Comparison of ENCODE assay signal across 16 cellular contexts in the genomic region with DNA sequence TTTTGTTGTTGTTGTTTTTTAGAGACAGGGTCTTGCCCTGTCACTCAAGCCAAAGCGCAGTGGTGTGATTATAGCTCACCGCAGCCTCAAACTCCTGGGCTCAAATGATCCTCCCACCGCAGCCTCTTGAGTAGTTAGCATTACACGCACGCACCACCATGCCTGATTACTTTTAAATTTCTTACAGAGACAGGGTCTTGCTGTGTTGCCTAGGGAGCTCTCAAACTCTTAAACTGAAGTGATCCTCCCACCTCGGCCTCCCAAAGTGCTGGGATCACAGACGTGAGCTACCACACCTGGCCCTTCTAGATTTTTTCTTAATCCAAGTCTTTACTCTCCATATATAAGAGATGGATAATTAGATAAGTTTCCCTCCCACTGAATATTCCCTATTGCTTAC. TPM values are rescaled to one million over a fixed set of nuclear protein-coding genes. Genes with fewer than 3 reads are reported as not detected.
DNase-seq lines count a peak whose midpoint lies in the region; ATAC-seq, FAIRE-seq and TF ChIP-seq lines count a peak whose summit lies in the region.
"Had no signal": no experiment of that assay in that cellular context is flagged by ENCODE, and none has a peak within 500 bp of the region (broad histone marks: within the 10 kb centered on the region; RNA-seq: fewer than 3 reads in every experiment).

No MANE protein-coding gene starts in this region.

- ATAC-seq in right lobe of liver, result no peak
- ATAC-seq in HepG2, result no peak
- ATAC-seq in T-helper 17 cell, result no peak
- no peak for ATAC-seq in HG03457 (IDR thresholded peaks at IDR 0.05; ENCODE audit: unreplicated experiment)
- ATAC-seq: CD8-positive, alpha-beta T cell had no signal

- H3K27ac Mint-ChIP-seq in T-helper 17 cell (peak overlapping the region; percentile 46), osteocyte (ENCODE audit: unreplicated experiment) (no peak overlapping the region)
- H3K27ac Mint-ChIP-seq: CD8-positive, alpha-beta T cell had no signal

- TF ChIP-seq POLR2A in right lobe of liver (IDR thresholded peaks at IDR 0.05) (no peak), HepG2 (IDR thresholded peaks at IDR 0.05; ENCODE audit: insufficient read depth in 1 of 2, low read depth in 2 of 2, low read length in 2 of 2) (no peak)

- peaks cover 2 to 74% (median 32%) of the 10 kb centered on the region in 4 donors for H3K4me1 ChIP-seq in right lobe of liver
- peaks cover 62% of the 10 kb centered on the region for H3K4me1 ChIP-seq in HepG2 (ENCODE audit: insufficient read depth, low read length)
- peaks cover 19 to 61% of the 10 kb centered on the region in 2 donors for H3K4me1 ChIP-seq in kidney (ENCODE audit: control insufficient read depth in 1 of 2, insufficient read depth in 1 of 2, low read depth in 1 of 2, low read length in 2 of 2)
- H3K4me1 ChIP-seq in osteoblast (ENCODE audit: insufficient read depth, low read length), result no peaks in the 10 kb centered on the region
- H3K4me1 ChIP-seq: BLaER1 had no signal

- intact Hi-C loops in right lobe of liver (cut with DNase I) (no loop called here), HepG2 (cut with micrococcal nuclease; ENCODE audit: unreplicated experiment) (loop anchor here (2.0 kb wide), 1 partner anchor 23 kb away; no protein-coding TSS in a partner anchor), kidney (cut with DNase I) (no loop called here)

- H3K79me2 ChIP-seq in HepG2 (ENCODE audit: insufficient read depth, low read length) (peaks cover 73% of the 10 kb centered on the region), osteoblast (ENCODE audit: insufficient read depth, low read length) (peaks cover 93% of the 10 kb centered on the region)

- no peaks in the 10 kb centered on the region for H3K9me3 ChIP-seq in right lobe of liver
- H3K9me3 ChIP-seq in HepG2 (ENCODE audit: low read length), result no peaks in the 10 kb centered on the region
- H3K9me3 ChIP-seq in T-helper 17 cell (ENCODE audit: control insufficient read depth, low read length, poor library complexity, severe bottlenecking), result no peaks in the 10 kb centered on the region
- H3K9me3 ChIP-seq in kidney (ENCODE audit: control insufficient read depth in 1 of 2, low read length in 2 of 2), result no peaks in the 10 kb centered on the region
- H3K9me3 ChIP-seq in osteoblast (ENCODE audit: low read depth, low read length), result no peaks in the 10 kb centered on the region
- H3K9me3 ChIP-seq: BLaER1 had no signal

- in situ Hi-C loops in HepG2 (cut with HindIII; ENCODE audit: extremely low pct_ligation_motif_present, low pct_unique_long_range_greater_than_20kb), result no loop called here

- DNase-seq in right lobe of liver (no peak), HepG2 (ENCODE audit: low spot score) (no peak), T-helper 17 cell (no peak), kidney (no peak), NCI-H526 (lab: John Stamatoyannopoulos, UW) (no peak), osteocyte (ENCODE audit: extremely low spot score, unreplicated experiment) (no peak), osteoblast (ENCODE audit: insufficient read length, low spot score, missing footprints) (no peak)
- DNase-seq: 8988T; Calu3; CD8-positive, alpha-beta T cell; DMS79 treated with DMSO at 0.1 percent for 48 hours; GF-D8; GOT3; H7 had no signal

- no peaks in the 10 kb centered on the region for H3K36me3 ChIP-seq in right lobe of liver
- 0 out of 5 replicates have a peak, but pooled peaks cover 0 to 4% of the 10 kb centered on the region in 2 experiments for H3K36me3 ChIP-seq in HepG2 (replicated peaks in 1 of 2; ENCODE audit: control insufficient read depth in 1 of 2, insufficient read depth in 2 of 2, low read length in 2 of 2)
- H3K36me3 ChIP-seq in kidney (ENCODE audit: control insufficient read depth in 1 of 2, insufficient read depth in 2 of 2, low read length in 2 of 2), result no peaks in the 10 kb centered on the region
- no peaks in the 10 kb centered on the region for H3K36me3 ChIP-seq in osteoblast (ENCODE audit: insufficient read depth, low read length)

- 71% methylated on average over 4 of the region's 7 CpGs for WGBS in right lobe of liver (ENCODE audit: insufficient coverage, low coverage, low lambda C conversion rate, missing lambda C conversion rate)
- 97% methylated on average over 7 of the region's 7 CpGs for WGBS in HepG2 (ENCODE audit: low lambda C conversion rate)

- TF ChIP-seq CTCF in right lobe of liver (IDR thresholded peaks at IDR 0.05) (no peak), HepG2 (CRISPR knock-in tag; IDR thresholded peaks at IDR 0.05) (no peak), kidney (IDR thresholded peaks at IDR 0.05; ENCODE audit: borderline replicate concordance, extremely low read depth, insufficient read depth) (no peak), osteocyte (IDR thresholded peaks at IDR 0.05) (no peak), osteoblast (IDR thresholded peaks at IDR 0.05; ENCODE audit: extremely low read depth, low read depth, low read length) (no peak)

- H3K4me1 Mint-ChIP-seq in T-helper 17 cell, result peaks cover 17% of the 10 kb centered on the region
- peaks cover 5% of the 10 kb centered on the region for H3K4me1 Mint-ChIP-seq in osteocyte (ENCODE audit: unreplicated experiment)

- peak overlapping the region; percentile 3 to 70 (median 19) for H3K27ac ChIP-seq in right lobe of liver
- H3K27ac ChIP-seq in HepG2 (ENCODE audit: extremely low read length, insufficient read depth, low read length), result no peak overlapping the region
- peak overlapping the region; percentile 18 to 54 for H3K27ac ChIP-seq in kidney (ENCODE audit: low read depth in 2 of 2, low read length in 2 of 2)
- H3K27ac ChIP-seq in osteoblast (ENCODE audit: low read depth, low read length), result no peak overlapping the region
- H3K27ac ChIP-seq: BLaER1 had no signal

- no peak for FAIRE-seq in HepG2 (lab: Jason Lieb, UNC)
- no peak for FAIRE-seq in kidney (lab: Jason Lieb, UNC)

- H4K20me1 ChIP-seq in HepG2 (ENCODE audit: insufficient read depth, low read length), result no peaks in the 10 kb centered on the region; the same call in 1 of the 2 replicates
- H4K20me1 ChIP-seq in osteoblast (ENCODE audit: insufficient read depth, low read length), result peaks cover 12% of the 10 kb centered on the region

- H3K4me3 Mint-ChIP-seq in T-helper 17 cell (no peak overlapping the region), osteocyte (ENCODE audit: unreplicated experiment) (no peak overlapping the region)
- H3K4me3 Mint-ChIP-seq: CD8-positive, alpha-beta T cell had no signal

- no peaks in the 10 kb centered on the region for H3K27me3 Mint-ChIP-seq in T-helper 17 cell
- H3K27me3 Mint-ChIP-seq in osteocyte (ENCODE audit: unreplicated experiment), result no peaks in the 10 kb centered on the region

- H2AFZ ChIP-seq in HepG2 (ENCODE audit: low read length) (no peak overlapping the region), osteoblast (ENCODE audit: low read length) (no peak overlapping the region)

- BruUV-seq in HepG2 (replicated peaks; lab: Mats Ljungman, UMichigan), result no TSS peak

- no peak overlapping the region for H3K9ac ChIP-seq in HepG2 (ENCODE audit: insufficient read depth, low read depth, low read length)
- H3K9ac ChIP-seq in kidney (ENCODE audit: low read length in 2 of 2), result peak overlapping the region in 1 of 2 donors; percentile 1
- H3K9ac ChIP-seq: BLaER1 had no signal

- no peaks in the 10 kb centered on the region for H3K9me3 Mint-ChIP-seq in osteocyte (ENCODE audit: unreplicated experiment)
- H3K9me3 Mint-ChIP-seq: CD8-positive, alpha-beta T cell had no signal

- H3K4me2 ChIP-seq in HepG2 (ENCODE audit: low read depth, low read length) (no peak overlapping the region), osteoblast (ENCODE audit: insufficient read depth, low read length) (no peak overlapping the region)
- H3K4me2 ChIP-seq: BLaER1 had no signal

- H3K4me3 ChIP-seq in right lobe of liver, result no peak overlapping the region
- no peak overlapping the region for H3K4me3 ChIP-seq in HepG2 (replicated peaks in 1 of 3; ENCODE audit: insufficient read depth in 1 of 3, low read depth in 2 of 3, low read length in 3 of 3)
- no peak overlapping the region for H3K4me3 ChIP-seq in kidney (ENCODE audit: low read length in 2 of 2)
- H3K4me3 ChIP-seq in osteoblast (ENCODE audit: insufficient read depth, low read length), result no peak overlapping the region
- H3K4me3 ChIP-seq: BLaER1 had no signal

- CTCF ChIA-PET in HepG2 (lab: Yijun Ruan, JAX; ENCODE audit: low intra/inter-chr PET ratio, low total read pairs), result no interaction called here

- no peak for TF ChIP-seq EP300 in HepG2 (IDR thresholded peaks at IDR 0.05; ENCODE audit: low read depth in 2 of 2, low read length in 2 of 2)
- TF ChIP-seq EP300 in HepG2 (CRISPR knock-in tag; IDR thresholded peaks at IDR 0.05; ENCODE audit: borderline replicate concordance), result no peak

- no peaks in the 10 kb centered on the region for H3K36me3 Mint-ChIP-seq in T-helper 17 cell (ENCODE audit: low read depth)
- H3K36me3 Mint-ChIP-seq in osteocyte (ENCODE audit: unreplicated experiment), result no peaks in the 10 kb centered on the region
- H3K36me3 Mint-ChIP-seq: CD8-positive, alpha-beta T cell had no signal

- H3K27me3 ChIP-seq in right lobe of liver (no peaks in the 10 kb centered on the region), HepG2 (ENCODE audit: control insufficient read depth in 1 of 2, insufficient read depth in 2 of 2, low read length in 2 of 2) (no peaks in the 10 kb centered on the region), osteoblast (ENCODE audit: insufficient read depth, low read length) (no peaks in the 10 kb centered on the region)
- H3K27me3 ChIP-seq: BLaER1 had no signal

- POLR2A ChIA-PET in HepG2 (lab: Yijun Ruan, JAX), result no interaction called here

- no peak for TF ChIP-seq RAD21 in HepG2 (CRISPR knock-in tag; IDR thresholded peaks at IDR 0.05)

RNA-seq across cellular contexts. Expression of gene FNIP2, which starts 29.2 kb away (rescaled TPM):
- 10 to 100 TPM; 34.2 to 67.4 (median 37.8) TPM for total RNA-seq in right lobe of liver
- 15.5 and 21.8 TPM in 2 replicates for total RNA-seq in HepG2 (2016; rRNA removed; fragmentation: Illumina TruSeq; extraction: Trizol)
- 3.0 and 4.9 TPM in 2 replicates for total RNA-seq in HepG2 (2016; cell fraction: cytosol; rRNA removed; fragmentation: Illumina TruSeq; extraction: Trizol; ENCODE audit: low read depth)
- total RNA-seq in HepG2 (2016; cell fraction: insoluble cytoplasmic fraction; rRNA removed; fragmentation: Illumina TruSeq; extraction: Trizol), result 14.7 and 18.4 TPM in 2 replicates
- total RNA-seq in HepG2 (2016; cell fraction: membrane; rRNA removed; fragmentation: Illumina TruSeq; extraction: Trizol), result 10.4 and 11.2 TPM in 2 replicates
- total RNA-seq in HepG2 (2016; cell fraction: nucleus; rRNA removed; fragmentation: Illumina TruSeq; extraction: Trizol), result 22.6 and 22.8 TPM in 2 replicates
- 21.0 and 24.0 TPM in 2 replicates for polyA plus RNA-seq in HepG2 (2011; rRNA removed)
- polyA plus RNA-seq in HepG2 (2011; cell fraction: cytosol; rRNA removed), result 15.3 and 25.0 TPM in 2 replicates
- polyA plus RNA-seq in HepG2 (2011; cell fraction: nucleus; rRNA removed), result 13.4 and 17.1 TPM in 2 replicates
- polyA plus RNA-seq in HepG2 (2012), result 38.7 and 42.8 TPM in 2 replicates
- 0.37 and 0.41 TPM in 2 replicates for polyA plus RNA-seq in HepG2 (2016; cell fraction: cytosol; fragmentation: Illumina TruSeq; extraction: Trizol; ENCODE audit: low read depth)
- 12.9 and 13.3 TPM in 2 replicates for polyA plus RNA-seq in HepG2 (2016; cell fraction: insoluble cytoplasmic fraction; fragmentation: Illumina TruSeq; extraction: Trizol; ENCODE audit: low read depth)
- polyA plus RNA-seq in HepG2 (2016; cell fraction: membrane; fragmentation: Illumina TruSeq; extraction: Trizol; ENCODE audit: low read depth), result 2.1 TPM in 2 replicates
- polyA plus RNA-seq in HepG2 (2016; cell fraction: nucleus; fragmentation: Illumina TruSeq; extraction: Trizol; ENCODE audit: insufficient read depth, low read depth), result 11.3 and 12.9 TPM in 2 replicates
- polyA minus RNA-seq in HepG2 (2011; rRNA and poly(A)+ RNA removed; ENCODE audit: low replicate concordance), result 1.8 and 45.2 TPM in 2 replicates
- polyA minus RNA-seq in HepG2 (2011; cell fraction: cytosol; rRNA and poly(A)+ RNA removed), result 33.4 and 50.0 TPM in 2 replicates
- polyA minus RNA-seq in HepG2 (2011; cell fraction: nucleus; rRNA and poly(A)+ RNA removed), result 74.3 and 82.9 TPM in 2 replicates
- 10 to 100 TPM in 1 of 2 donors, 1 to 10 TPM in 1; 7.7 to 11.5 TPM for total RNA-seq in T-helper 17 cell
- 65.1 TPM for total RNA-seq in kidney
- polyA plus RNA-seq in kidney (ENCODE audit: insufficient read depth, low read depth, low replicate concordance), result 13.2 TPM
- total RNA-seq in osteocyte, result 14.4 and 17.3 TPM in 2 replicates
- 73.4 and 78.9 TPM in 2 replicates for total RNA-seq in osteoblast

Comparison
In these comparisons a context has a peak if more than half of its experiments do, and no peak if none do; other contexts are left out.
1. H3K27ac ChIP-seq: peak in right lobe of liver (3 of 3) and kidney (2 of 2); none in HepG2 (single experiment) and osteoblast (single experiment).